Comparison of ENCODE assay signal across 28 cellular contexts in genomic region chr5:152472096-152472495, GRCh38.
"Had no signal": no experiment of that assay in that cellular context is flagged by ENCODE, and none has a peak within 500 bp of the region (broad histone marks: within the 10 kb centered on the region; RNA-seq: fewer than 3 reads in every experiment).

No MANE protein-coding gene starts in this region.

- H3K36me3 ChIP-seq: colonic mucosa, esophagus muscularis mucosa, esophagus squamous epithelium, gastrocnemius medialis, gastroesophageal sphincter, heart left ventricle, heart right ventricle had no signal

- H3K4me1 ChIP-seq: colonic mucosa, esophagus muscularis mucosa, esophagus squamous epithelium, foreskin keratinocyte, gastrocnemius medialis, gastroesophageal sphincter had no signal

- H3K27ac ChIP-seq: colonic mucosa, coronary artery, epithelial cell of prostate, esophagus muscularis mucosa, esophagus squamous epithelium, foreskin keratinocyte, gastrocnemius medialis, gastroesophageal sphincter, heart left ventricle, heart right ventricle, hepatocyte had no signal

- H2AFZ ChIP-seq: hepatocyte had no signal

- DNase-seq: colonic mucosa; cortex of kidney; dermis blood vessel endothelial cell; dorsolateral prefrontal cortex; effector CD4-positive, alpha-beta T cell; effector CD8-positive, alpha-beta T cell; effector memory CD4-positive, alpha-beta T cell; effector memory CD8-positive, alpha-beta T cell; endodermal cell; erythroblast; esophagus squamous epithelium; foreskin fibroblast; foreskin melanocyte; gastrocnemius medialis; glutamatergic neuron; head of caudate nucleus; heart left ventricle; heart right ventricle had no signal

- FAIRE-seq: endometrium, endothelial cell of umbilical vein, frontal cortex had no signal

- H3K4me3 ChIP-seq: colonic mucosa, coronary artery, dorsolateral prefrontal cortex, esophagus muscularis mucosa, esophagus squamous epithelium, gastrocnemius medialis, gastroesophageal sphincter, heart left ventricle, heart right ventricle, hepatocyte had no signal

- H3K9me3 ChIP-seq: colonic mucosa, esophagus muscularis mucosa, esophagus squamous epithelium, gastrocnemius medialis, gastroesophageal sphincter, heart left ventricle, heart right ventricle had no signal

- ATAC-seq: effector memory CD8-positive, alpha-beta T cell; esophagus mucosa; foreskin keratinocyte; gastrocnemius medialis; gastroesophageal sphincter; heart left ventricle; heart right ventricle had no signal

- H3K4me2 ChIP-seq: hepatocyte had no signal

- H3K27me3 ChIP-seq: colonic mucosa, esophagus muscularis mucosa, esophagus squamous epithelium, gastrocnemius medialis, gastroesophageal sphincter, heart left ventricle, heart right ventricle, hepatocyte had no signal
